ENCODE assay signal across 12 cellular contexts in genomic region chr12:11892065-11892391, GRCh38.
DNase-seq lines count a peak whose midpoint lies in the region; ATAC-seq, FAIRE-seq and TF ChIP-seq lines count a peak whose summit lies in the region.
"Had no signal": no experiment of that assay in that cellular context is flagged by ENCODE, and none has a peak within 500 bp of the region (broad histone marks: within the 10 kb centered on the region; RNA-seq: fewer than 3 reads in every experiment).

No MANE protein-coding gene starts in this region.

- 81% methylated on average over 2 of the region's 2 CpGs for WGBS in A549 (ENCODE audit: missing lambda C conversion rate)

- peak overlapping the region; percentile 53 for H3K27ac Mint-ChIP-seq in chondrocyte (ENCODE audit: unreplicated experiment)

- H3K4me3 ChIP-seq in A549 (no peak overlapping the region), HCT116 (replicated peaks in 1 of 2; ENCODE audit: low read depth in 1 of 2, low read length in 2 of 2) (no peak overlapping the region), lower lobe of right lung (no peak overlapping the region)

- no peaks in the 10 kb centered on the region for H3K27me3 ChIP-seq in HCT116 (ENCODE audit: insufficient read depth, low read length)
- H3K27me3 ChIP-seq in lower lobe of right lung (ENCODE audit: low read depth), result no peaks in the 10 kb centered on the region

- no TSS peak for BruUV-seq in HCT116 (replicated peaks; lab: Mats Ljungman, UMichigan)

- TF ChIP-seq POLR2A in A549 (IDR thresholded peaks at IDR 0.05; ENCODE audit: low read length) (no peak), HCT116 (IDR thresholded peaks at IDR 0.05; ENCODE audit: borderline replicate concordance, extremely low read depth, insufficient read depth, insufficient read length) (no peak)

- no peak for FAIRE-seq in A549 (lab: Jason Lieb, UNC)

- intact Hi-C loops in HCT116 (cut with micrococcal nuclease) (loop anchor here (10.0 kb wide), 1 partner anchor 307 kb away; no protein-coding TSS in a partner anchor), lower lobe of right lung (cut with DNase I) (no loop called here)

- DNase-seq in A549 (ENCODE audit: low read depth in 1 of 2, low spot score in 1 of 2) (peak in 1 of 2 experiments; percentile 18), HCT116 (ENCODE audit: low read depth, low spot score) (no peak), chondrocyte (ENCODE audit: low spot score) (no peak), lower lobe of right lung (no peak), NCI-H2196 treated with DMSO at 0.1 percent for 48 hours (lab: John Stamatoyannopoulos, UW; ENCODE audit: unreplicated experiment) (no peak), OCI-M2 (lab: John Stamatoyannopoulos, UW; ENCODE audit: unreplicated experiment) (no peak), SK-N-DZ (ENCODE audit: low spot score) (no peak)
- DNase-seq: activated CD8-positive, alpha-beta memory T cell treated with anti-CD3 and anti-CD28 coated beads, Interleukin-2, amount 50 U/mL, for 48 hours; C1 segment of cervical spinal cord; naive thymus-derived CD8-positive, alpha-beta T cell; NCI-H446 treated with DMSO at 0.1 percent for 48 hours had no signal

- POLR2A ChIA-PET in A549 (lab: Yijun Ruan, JAX), result interaction anchor here (0.6 to 1.0 kb wide), 3 partner anchors 175 to 309 kb away, joined by 3 to 7 read pairs (median 4); partner anchors contain the start of gene ETV6
- POLR2A ChIA-PET in HCT116 (lab: Charles Lee), result no interaction called here

- peak; percentile 30 to 57; a peak in 3 of 6 replicates for ATAC-seq in A549
- no peak for ATAC-seq in HCT116
- ATAC-seq in lower lobe of right lung, result no peak
- no peak for ATAC-seq in HG02798 (IDR thresholded peaks at IDR 0.05; ENCODE audit: poor library complexity, unreplicated experiment)
- ATAC-seq: naive thymus-derived CD8-positive, alpha-beta T cell had no signal

- H3K27me3 Mint-ChIP-seq in chondrocyte (ENCODE audit: low read depth), result no peaks in the 10 kb centered on the region
- H3K27me3 Mint-ChIP-seq: naive thymus-derived CD8-positive, alpha-beta T cell had no signal

- no peaks in the 10 kb centered on the region for H4K20me1 ChIP-seq in HCT116 (ENCODE audit: insufficient read depth)

- H3K9me3 ChIP-seq in A549 (no peaks in the 10 kb centered on the region), HCT116 (ENCODE audit: control insufficient read depth in 1 of 2, insufficient read depth in 1 of 2, low read depth in 1 of 2, low read length in 2 of 2) (no peaks in the 10 kb centered on the region), lower lobe of right lung (no peaks in the 10 kb centered on the region)

- TF ChIP-seq RAD21 in A549 (conservative IDR thresholded peaks at IDR 0.05 in 1 of 2, IDR thresholded peaks at IDR 0.05 in 1 of 2) (peak; percentile 35 to 42; a peak in 4 of 5 replicates), HCT116 (IDR thresholded peaks at IDR 0.05; ENCODE audit: low read depth) (peak; percentile 21; the same call in 1 of the 2 replicates)

- TF ChIP-seq CTCF in A549 (IDR thresholded peaks at IDR 0.05) (no peak), HCT116 (IDR thresholded peaks at IDR 0.05 in 2 of 3, conservative IDR thresholded peaks at IDR 0.05 in 1 of 3; ENCODE audit: borderline replicate concordance in 1 of 3, insufficient read depth in 1 of 3, low read depth in 2 of 3, low read length in 2 of 3) (no peak), chondrocyte (IDR thresholded peaks at IDR 0.05) (peak; percentile 66), lower lobe of right lung (IDR thresholded peaks at IDR 0.05) (peak; percentile 27)

- H3K36me3 Mint-ChIP-seq in chondrocyte (ENCODE audit: low read depth), result peaks cover 31% of the 10 kb centered on the region

- H3K9ac ChIP-seq in HCT116 (ENCODE audit: low read length), result no peak overlapping the region

- TF ChIP-seq EP300 in A549 (IDR thresholded peaks at IDR 0.05), result no peak

- H3K4me3 Mint-ChIP-seq in chondrocyte (ENCODE audit: unreplicated experiment), result no peak overlapping the region
- H3K4me3 Mint-ChIP-seq: naive thymus-derived CD8-positive, alpha-beta T cell had no signal

- H3K4me2 ChIP-seq in A549 (no peak overlapping the region), HCT116 (ENCODE audit: low read length) (no peak overlapping the region)

- H2AFZ ChIP-seq in HCT116 (ENCODE audit: low read depth, low read length, poor library complexity, severe bottlenecking), result no peak overlapping the region

- no peak overlapping the region for H3K27ac ChIP-seq in A549
- no peak overlapping the region for H3K27ac ChIP-seq in HCT116 (ENCODE audit: low read depth, low read length)
- H3K27ac ChIP-seq in lower lobe of right lung, result no peak overlapping the region

- peaks cover 21% of the 10 kb centered on the region for H3K4me1 Mint-ChIP-seq in chondrocyte (ENCODE audit: low read depth)

- CTCF ChIA-PET in A549 (lab: Yijun Ruan, JAX) (interaction anchor here (0.6 to 1.7 kb wide), 12 partner anchors 9 to 1588 kb away, joined by 3 to 9 read pairs (median 3); no protein-coding TSS in a partner anchor), HCT116 (lab: Charles Lee) (interaction anchor here (0.8 to 1.2 kb wide), 2 partner anchors 310 to 311 kb away, joined by 3 to 4 read pairs; no protein-coding TSS in a partner anchor)

- H3K36me3 ChIP-seq in HCT116 (ENCODE audit: control insufficient read depth in 1 of 2, insufficient read depth in 2 of 2, low read length in 2 of 2) (no peaks in the 10 kb centered on the region; a peak in 1 of 4 replicates), lower lobe of right lung (peaks cover 65% of the 10 kb centered on the region)

- H3K4me1 ChIP-seq in A549 (no peaks in the 10 kb centered on the region), HCT116 (ENCODE audit: control insufficient read depth in 1 of 2, insufficient read depth in 2 of 2, low read length in 2 of 2) (no peaks in the 10 kb centered on the region), lower lobe of right lung (peaks cover 11% of the 10 kb centered on the region)

- RAD21 ChIA-PET in HCT116 (lab: Charles Lee; ENCODE audit: low non-redundant PET in 1 of 2, low total read pairs in 2 of 2, uncharacterized antibody in 2 of 2, unreplicated experiment in 2 of 2), result interaction anchor here in 1 of 2 experiments (0.6 kb wide), 1 partner anchor 293 kb away, joined by 3 read pairs; no protein-coding TSS in a partner anchor

- no peaks in the 10 kb centered on the region for H3K9me2 ChIP-seq in HCT116 (ENCODE audit: insufficient read depth)

- H3K79me2 ChIP-seq in HCT116 (ENCODE audit: insufficient read depth, low read length), result no peaks in the 10 kb centered on the region

- H3K9me3 Mint-ChIP-seq in chondrocyte (ENCODE audit: low read depth), result no peaks in the 10 kb centered on the region
- H3K9me3 Mint-ChIP-seq: naive thymus-derived CD8-positive, alpha-beta T cell had no signal

TF ChIP-seq in A549, 52 proteins besides CTCF, POLR2A, EP300 and RAD21:
- TF ChIP-seq SMC3 (IDR thresholded peaks at IDR 0.05) (peak; percentile 49; the same call in 1 of the 3 replicates), CEBPB (IDR thresholded peaks at IDR 0.05) (no peak)

TF ChIP-seq in HCT116, 20 proteins besides CTCF, POLR2A, EP300 and RAD21 (continues in another document):
- no peak for TF ChIP-seq SP1 (IDR thresholded peaks at IDR 0.05; ENCODE audit: low read depth)
- TF ChIP-seq CEBPB (IDR thresholded peaks at IDR 0.05; ENCODE audit: low read depth), result no peak
- no peak for TF ChIP-seq ELF1 (IDR thresholded peaks at IDR 0.05; ENCODE audit: borderline replicate concordance, low read depth)
- TF ChIP-seq ATF3 (IDR thresholded peaks at IDR 0.05), result no peak
- TF ChIP-seq CBX3 (IDR thresholded peaks at IDR 0.05; ENCODE audit: low read depth), result no peak
- TF ChIP-seq EZH2phosphoT487 (IDR thresholded peaks at IDR 0.05; ENCODE audit: borderline replicate concordance), result no peak
- no peak for TF ChIP-seq EZH2 (IDR thresholded peaks at IDR 0.05)
- no peak for TF ChIP-seq YY1 (IDR thresholded peaks at IDR 0.05; ENCODE audit: extremely low read depth, insufficient replicate concordance, low read depth, low read length)
- no peak for TF ChIP-seq EGR1 (IDR thresholded peaks at IDR 0.05; ENCODE audit: low read depth)
- no peak for TF ChIP-seq REST (IDR thresholded peaks at IDR 0.05; ENCODE audit: low read depth)
- TF ChIP-seq ZFX (IDR thresholded peaks at IDR 0.05), result no peak
- no peak for TF ChIP-seq SRF (IDR thresholded peaks at IDR 0.05; ENCODE audit: low read depth)
- TF ChIP-seq TCF7L2 (IDR thresholded peaks at IDR 0.05; ENCODE audit: borderline replicate concordance, extremely low read depth, insufficient read depth, insufficient read length), result no peak
- TF ChIP-seq FOSL1 (IDR thresholded peaks at IDR 0.05; ENCODE audit: low read depth), result no peak

Comparison
In these comparisons a context has a peak if more than half of its experiments do, and no peak if none do; other contexts are left out.
1. ATAC-seq: peak in A549 (2 of 2); none in HCT116 (single experiment), lower lobe of right lung (0 of 2) and HG02798 (single experiment).
2. CTCF ChIP-seq: peak in chondrocyte (single experiment) and lower lobe of right lung (single experiment); none in A549 (single experiment) and HCT116 (0 of 3).
3. Of the 6 proteins assayed by ChIP-seq in both A549 and HCT116: peak only in A549: none; only in HCT116: none; in both: RAD21; in neither: 5.